ENCODE assay signal across 8 cellular contexts in the genomic region with DNA sequence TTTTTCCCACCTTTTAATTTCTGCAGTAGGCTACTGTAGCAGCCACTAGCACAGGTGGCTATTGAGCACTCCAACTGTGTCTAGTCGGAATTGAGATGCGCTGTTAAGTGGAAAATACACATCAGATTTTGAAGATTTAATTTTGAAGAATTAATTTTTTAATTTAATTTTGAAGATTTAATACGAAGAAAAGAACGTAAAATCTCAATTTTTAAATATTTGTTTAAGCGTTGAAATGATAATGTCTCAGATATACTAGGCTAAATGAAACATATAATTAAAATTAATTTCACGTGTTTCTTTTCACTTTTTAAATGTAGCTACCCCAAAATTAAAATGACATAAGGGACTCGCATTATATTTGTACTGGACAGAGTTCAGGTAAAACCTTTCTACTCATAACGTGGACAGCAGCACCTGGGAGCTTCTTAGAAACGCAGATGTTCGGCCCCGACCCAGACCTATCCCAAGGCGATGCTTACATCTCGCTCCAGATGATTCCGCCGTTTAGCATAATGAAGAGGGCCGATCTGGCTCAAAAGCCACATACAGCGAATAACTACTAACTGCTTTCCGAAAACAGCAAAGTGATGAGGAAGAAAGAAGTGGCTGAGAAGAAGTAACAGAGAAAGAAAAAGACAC. TPM values are rescaled to one million over a fixed set of nuclear protein-coding genes. Genes with fewer than 3 reads are reported as not detected.
A peak's percentile ranks its signal among the peaks of the same experiment; 100 is the strongest.
DNase-seq lines count a peak whose midpoint lies in the region; ATAC-seq and TF ChIP-seq lines count a peak whose summit lies in the region.

No MANE protein-coding gene starts in this region.

- peaks cover 13% of the 10 kb centered on the region for H3K27me3 Mint-ChIP-seq in CD4-positive, alpha-beta T cell

- 27 to 31% (median 29%) methylated on average over 18 of the region's 18 CpGs for WGBS in spleen, 5 donors

- peak overlapping the region; percentile 88 for H3K9ac ChIP-seq in iPS-18a (ENCODE audit: low read length)

- H3K36me3 Mint-ChIP-seq in CD4-positive, alpha-beta T cell (ENCODE audit: low read depth): peaks cover 31% of the 10 kb centered on the region
- peaks cover 11 to 12% of the 10 kb centered on the region in 2 donors for H3K36me3 Mint-ChIP-seq in activated naive CD4-positive, alpha-beta T cell treated with anti-CD3 and anti-CD28 coated beads, Interleukin-2, amount 50 U/mL, for 72 hours

- TF ChIP-seq POLR2A in spleen (IDR thresholded peaks at IDR 0.05): no peak

- peak overlapping the region; percentile 74 for H3K27ac ChIP-seq in CD4-positive, alpha-beta T cell (ENCODE audit: low read depth, low read length)
- H3K27ac ChIP-seq in iPS-18a (ENCODE audit: low read length) (peak overlapping the region; percentile 92), spleen (peak overlapping the region; percentile 79 to 94 (median 91))

- H3K4me1 ChIP-seq in iPS-18a (ENCODE audit: control insufficient read depth, low read depth, low read length): peaks cover 22% of the 10 kb centered on the region
- H3K4me1 ChIP-seq in spleen: peaks cover 3 to 76% (median 39%) of the 10 kb centered on the region in 6 donors

- intact Hi-C loops in CD4-positive, alpha-beta T cell (cut with DNase I, micrococcal nuclease): loop anchor here (1.0 to 10.0 kb wide), 7 partner anchors 99 to 1249 kb away; partner anchors contain the start of genes GART (in 2 of the 2), ATP5PO (in 1 of the 2), DNAJC28 (in 1 of the 2) and MRPS6 (in 1 of the 2)
- intact Hi-C loops in spleen (cut with DNase I; ENCODE audit: low total_unique reads): no loop called here

- H3K27me3 ChIP-seq in CD4-positive, alpha-beta T cell (ENCODE audit: control insufficient read depth, insufficient read depth, low read length): peaks cover 17% of the 10 kb centered on the region
- no peaks in the 10 kb centered on the region for H3K27me3 ChIP-seq in iPS-18a (ENCODE audit: control insufficient read depth, insufficient read depth, low read length)
- peaks cover 0 to 26% (median 3%) of the 10 kb centered on the region in 7 donors for H3K27me3 ChIP-seq in spleen (replicated peaks in 1 of 7)

- TF ChIP-seq CTCF in CD4-positive, alpha-beta T cell (IDR thresholded peaks at IDR 0.05): no peak
- TF ChIP-seq CTCF in spleen (IDR thresholded peaks at IDR 0.05 in 8 of 11, conservative IDR thresholded peaks at IDR 0.05 in 3 of 11): no peak

- H3K9me3 ChIP-seq in CD4-positive, alpha-beta T cell (ENCODE audit: control insufficient read depth, low read length): no peaks in the 10 kb centered on the region
- H3K9me3 ChIP-seq in iPS-18a (ENCODE audit: control insufficient read depth, low read depth, low read length): no peaks in the 10 kb centered on the region
- no peaks in the 10 kb centered on the region for H3K9me3 ChIP-seq in spleen

- CTCF ChIA-PET in CD4-positive, alpha-beta T cell (lab: Charles Lee): no interaction called here

- peaks cover 40% of the 10 kb centered on the region for H3K4me1 Mint-ChIP-seq in CD4-positive, alpha-beta T cell (ENCODE audit: low read depth)

- peak overlapping the region; percentile 95 for H3K4me3 Mint-ChIP-seq in CD4-positive, alpha-beta T cell

- H3K4me3 ChIP-seq in iPS-18a (ENCODE audit: low read length): peak overlapping the region; percentile 80
- peak overlapping the region; percentile 69 to 100 (median 94) for H3K4me3 ChIP-seq in spleen

- DNase-seq in CD4-positive, alpha-beta T cell: no peak
- peak; percentile 10 for DNase-seq in HPDE6-E6E7 (ENCODE audit: extremely low spot score)
- peak in 1 of 2 donors; percentile 8 for DNase-seq in activated naive CD4-positive, alpha-beta T cell treated with anti-CD3 and anti-CD28 coated beads, Interleukin-2, amount 50 U/mL, for 72 hours (ENCODE audit: low spot score in 2 of 2)
- no peak for DNase-seq in spleen
- no peak for DNase-seq in amniotic stem cell (lab: John Stamatoyannopoulos, UW)
- no peak for DNase-seq in SKM-1 (lab: John Stamatoyannopoulos, UW; ENCODE audit: unreplicated experiment)

- POLR2A ChIA-PET in CD4-positive, alpha-beta T cell (lab: Charles Lee): interaction anchor here (1.1 kb wide), 2 partner anchors 52 to 160 kb away, joined by 4 to 6 read pairs; partner anchors contain the start of genes DONSON and TMEM50B

- peak overlapping the region; percentile 85 for H3K27ac Mint-ChIP-seq in CD4-positive, alpha-beta T cell
- H3K27ac Mint-ChIP-seq in activated naive CD4-positive, alpha-beta T cell treated with anti-CD3 and anti-CD28 coated beads, Interleukin-2, amount 50 U/mL, for 72 hours: peak overlapping the region; percentile 89 to 99

- H3K36me3 ChIP-seq in iPS-18a (ENCODE audit: control insufficient read depth, low read depth, low read length) (no peaks in the 10 kb centered on the region), spleen (no peaks in the 10 kb centered on the region)

- H3K9me3 Mint-ChIP-seq in CD4-positive, alpha-beta T cell: no peaks in the 10 kb centered on the region
- H3K9me3 Mint-ChIP-seq in activated naive CD4-positive, alpha-beta T cell treated with anti-CD3 and anti-CD28 coated beads, Interleukin-2, amount 50 U/mL, for 72 hours: no peaks in the 10 kb centered on the region

- no peak for ATAC-seq in CD4-positive, alpha-beta T cell (ENCODE audit: poor library complexity)
- ATAC-seq in activated naive CD4-positive, alpha-beta T cell treated with anti-CD3 and anti-CD28 coated beads, Interleukin-2, amount 50 U/mL, for 72 hours: no peak
- ATAC-seq in HG03565 (IDR thresholded peaks at IDR 0.05; ENCODE audit: unreplicated experiment): no peak

RNA-seq across cellular contexts. Expression of gene CRYZL1, which starts 0.7 kb away (rescaled TPM):
- total RNA-seq in CD4-positive, alpha-beta T cell: 10 to 100 TPM; 28.6 to 30.5 TPM
- total RNA-seq in activated naive CD4-positive, alpha-beta T cell treated with anti-CD3 and anti-CD28 coated beads, Interleukin-2, amount 50 U/mL, for 72 hours: 10 to 100 TPM; 31.9 to 39.5 TPM
- 10 to 100 TPM; 30.2 to 54.9 (median 40.2) TPM for total RNA-seq in spleen
- 10 to 100 TPM; 21.7 to 25.9 (median 22.0) TPM for polyA plus RNA-seq in spleen

RNA-seq across cellular contexts. Expression of gene ITSN1, which starts 1.5 kb away (rescaled TPM):
- 1 to 10 TPM; 2.1 to 3.0 TPM for total RNA-seq in CD4-positive, alpha-beta T cell
- 1 to 10 TPM; 5.3 to 6.7 TPM for total RNA-seq in activated naive CD4-positive, alpha-beta T cell treated with anti-CD3 and anti-CD28 coated beads, Interleukin-2, amount 50 U/mL, for 72 hours
- 10 to 100 TPM; 27.1 to 89.0 (median 70.5) TPM for total RNA-seq in spleen
- 10 to 100 TPM in 1 of 3 donors, 1 to 10 TPM in 2; 4.1 to 11.6 (median 4.2) TPM for polyA plus RNA-seq in spleen

RNA-seq across cellular contexts. Expression of gene DONSON, which starts 52.3 kb away (rescaled TPM):
- 10 to 100 TPM; 11.9 to 13.5 TPM for total RNA-seq in CD4-positive, alpha-beta T cell
- 10 to 100 TPM; 39.1 to 56.1 TPM for total RNA-seq in activated naive CD4-positive, alpha-beta T cell treated with anti-CD3 and anti-CD28 coated beads, Interleukin-2, amount 50 U/mL, for 72 hours
- 10 to 100 TPM in 1 of 7 donors, 1 to 10 TPM in 6; 5.8 to 13.5 (median 6.4) TPM for total RNA-seq in spleen
- 1 to 10 TPM; 8.1 to 8.9 (median 8.5) TPM for polyA plus RNA-seq in spleen
